Comparison of ENCODE assay signal across 14 cellular contexts in genomic region chrX:42976729-42977366, GRCh38.
DNase-seq lines count a peak whose midpoint lies in the region; ATAC-seq and TF ChIP-seq lines count a peak whose summit lies in the region.
"Had no signal": no experiment of that assay in that cellular context is flagged by ENCODE, and none has a peak within 500 bp of the region (broad histone marks: within the 10 kb centered on the region; RNA-seq: fewer than 3 reads in every experiment).

No MANE protein-coding gene starts in this region.

- H3K9me3 ChIP-seq in gastroesophageal sphincter = no peaks in the 10 kb centered on the region
- H3K9me3 ChIP-seq: sigmoid colon, testis had no signal

- peaks cover 6% of the 10 kb centered on the region for H3K27me3 Mint-ChIP-seq in brain

- no peaks in the 10 kb centered on the region for H3K36me3 Mint-ChIP-seq in brain

- peak overlapping the region in 3 of 5 experiments; percentile 66 to 94 (median 70) for H3K27ac Mint-ChIP-seq in brain

- 59 to 67% methylated on average over 1 to 3 of the region's 3 CpGs for WGBS in gastroesophageal sphincter (ENCODE audit: low coverage in 1 of 2), 2 donors

- no peaks in the 10 kb centered on the region for H3K36me3 ChIP-seq in gastroesophageal sphincter
- H3K36me3 ChIP-seq: sigmoid colon had no signal

- H3K27me3 ChIP-seq in gastroesophageal sphincter = no peaks in the 10 kb centered on the region
- H3K27me3 ChIP-seq: sigmoid colon, testis had no signal

- H3K4me1 Mint-ChIP-seq in brain = peaks cover 14% of the 10 kb centered on the region

- H3K4me3 Mint-ChIP-seq in brain = no peak overlapping the region

- DNase-seq in NB4 (ENCODE audit: low read depth) (peak; percentile 15), mucosa of gallbladder (ENCODE audit: low spot score) (peak; percentile 13), NCI-H1436 treated with DMSO at 0.1 percent for 48 hours (lab: John Stamatoyannopoulos, UW) (no peak), NCI-H187 (lab: John Stamatoyannopoulos, UW) (no peak)
- DNase-seq in central memory CD4-positive, alpha-beta T cell = no peak
- DNase-seq: COR-L47; effector CD8-positive, alpha-beta T cell; hypothalamus; NCI-H1105; sigmoid colon; testis had no signal

- TF ChIP-seq CTCF in NB4 (IDR thresholded peaks at IDR 0.05; ENCODE audit: low read depth, low read length) (no peak), brain (conservative IDR thresholded peaks at IDR 0.05) (no peak), gastroesophageal sphincter (IDR thresholded peaks at IDR 0.05) (no peak)

- no peak for TF ChIP-seq POLR2A in NB4 (IDR thresholded peaks at IDR 0.05; ENCODE audit: extremely low read depth, insufficient read length)
- TF ChIP-seq POLR2A in gastroesophageal sphincter (IDR thresholded peaks at IDR 0.05) = no peak

- H3K4me3 ChIP-seq in NB4 (ENCODE audit: low read depth, low read length) (no peak overlapping the region), gastroesophageal sphincter (no peak overlapping the region)
- H3K4me3 ChIP-seq: sigmoid colon, testis had no signal

- ATAC-seq in GM19324 (IDR thresholded peaks at IDR 0.05; ENCODE audit: low FRiP score, unreplicated experiment) (peak; percentile 44), gastroesophageal sphincter (no peak)

- peaks cover 2 to 29% (median 8%) of the 10 kb centered on the region in 5 experiments for H3K9me3 Mint-ChIP-seq in brain

- H3K4me1 ChIP-seq in gastroesophageal sphincter = no peaks in the 10 kb centered on the region
- H3K4me1 ChIP-seq: sigmoid colon, testis had no signal

- H3K27ac ChIP-seq in gastroesophageal sphincter = no peak overlapping the region
- H3K27ac ChIP-seq: sigmoid colon, testis had no signal

- no peak for TF ChIP-seq EP300 in gastroesophageal sphincter (IDR thresholded peaks at IDR 0.05)

Comparison
In these comparisons a context has a peak if more than half of its experiments do, and no peak if none do; other contexts are left out.
1. DNase-seq: peak in NB4 (single experiment) and mucosa of gallbladder (single experiment); none in NCI-H1436 treated with DMSO at 0.1 percent for 48 hours (single experiment), central memory CD4-positive, alpha-beta T cell (single experiment) and NCI-H187 (0 of 2).